Comparison of ENCODE assay signal across 8 cellular contexts in genomic region chr20:44521484-44522481, GRCh38. TPM values are rescaled to one million over a fixed set of nuclear protein-coding genes. Genes with fewer than 3 reads are reported as not detected.
A peak's percentile ranks its signal among the peaks of the same experiment; 100 is the strongest.
DNase-seq lines count a peak whose midpoint lies in the region; ATAC-seq and TF ChIP-seq lines count a peak whose summit lies in the region.

Gene SERINC3, minus strand, starts transcription at chr20:44522070. Its CDS starts 119 bp downstream, at chr20:44521951.

- H3K9me3 ChIP-seq in neuron (ENCODE audit: low read length) (no peaks in the 10 kb centered on the region), subcutaneous abdominal adipose tissue (ENCODE audit: control insufficient read depth in 5 of 5, low read length in 5 of 5) (no peaks in the 10 kb centered on the region)

- H3K36me3 ChIP-seq in neuron (ENCODE audit: insufficient read depth, low read length) = no peaks in the 10 kb centered on the region
- no peaks in the 10 kb centered on the region for H3K36me3 ChIP-seq in subcutaneous abdominal adipose tissue (ENCODE audit: control insufficient read depth in 5 of 5, insufficient read depth in 5 of 5, low read length in 5 of 5)

- DNase-seq in GM03348 (ENCODE audit: low spot score) = peak; percentile 97
- DNase-seq in HEK293T (ENCODE audit: extremely low spot score) = peak; percentile 94
- peak; percentile 91 for DNase-seq in MV-4-11 (lab: John Stamatoyannopoulos, UW)
- peak; percentile 94 for DNase-seq in SK-MEL-5 (ENCODE audit: low read depth, low spot score)
- DNase-seq in activated naive CD4-positive, alpha-beta T cell treated with Interleukin-2 at 50 U/mL for 16 hours = peak; percentile 97
- DNase-seq in foreskin keratinocyte = peak; percentile 84 to 93

- in situ Hi-C loops in SK-MEL-5 (cut with HindIII; ENCODE audit: low pct_unique_long_range_greater_than_20kb, low sequenced_read_pairs) = no loop called here

- H3K4me3 ChIP-seq in neuron (ENCODE audit: low read length) = peak within 1 kb of the TSS; percentile 90
- H3K4me3 ChIP-seq in subcutaneous abdominal adipose tissue (ENCODE audit: low read depth in 1 of 5, low read length in 5 of 5) = peak within 1 kb of the TSS; percentile 89 to 98 (median 97)

- CTCF ChIA-PET in HEK293T (lab: Yijun Ruan, JAX) = interaction anchor here (0.7 kb wide), 1 partner anchor 88 kb away, joined by 3 read pairs; no protein-coding TSS in a partner anchor

- H3K27me3 ChIP-seq in foreskin keratinocyte (no peaks in the 10 kb centered on the region), neuron (ENCODE audit: insufficient read depth, low read length) (no peaks in the 10 kb centered on the region), subcutaneous abdominal adipose tissue (ENCODE audit: control insufficient read depth in 5 of 5, insufficient read depth in 4 of 5, low read length in 5 of 5) (peaks cover 0 to 4% (median 0%) of the 10 kb centered on the region in 5 donors)

- peak; percentile 50 for TF ChIP-seq CTCF in foreskin keratinocyte (conservative IDR thresholded peaks at IDR 0.05)

- POLR2A ChIA-PET in HEK293T (lab: Yijun Ruan, JAX) = interaction anchor here (0.6 to 2.0 kb wide), 11 partner anchors 9 to 70 kb away, joined by 3 to 9 read pairs (median 4); partner anchors contain the start of gene TTPAL

- H3K27ac ChIP-seq in foreskin keratinocyte = peak within 1 kb of the TSS; percentile 100
- peak within 1 kb of the TSS; percentile 97 for H3K27ac ChIP-seq in subcutaneous abdominal adipose tissue (ENCODE audit: low read depth, low read length)

- peak within 1 kb of the TSS; percentile 79 for H2AFZ ChIP-seq in neuron (ENCODE audit: low read depth, low read length)

- peaks cover 23% of the 10 kb centered on the region for H3K4me1 ChIP-seq in foreskin keratinocyte
- H3K4me1 ChIP-seq in neuron (ENCODE audit: insufficient read depth, low read length) = peaks cover 16% of the 10 kb centered on the region
- H3K4me1 ChIP-seq in subcutaneous abdominal adipose tissue (ENCODE audit: control insufficient read depth in 5 of 5, insufficient read depth in 5 of 5, low read length in 5 of 5) = peaks cover 8 to 44% (median 41%) of the 10 kb centered on the region in 5 donors

- ATAC-seq in foreskin keratinocyte = peak; percentile 96

- peak within 1 kb of the TSS; percentile 87 to 99 (median 95) for H3K9ac ChIP-seq in subcutaneous abdominal adipose tissue (ENCODE audit: low read length in 5 of 5)

TF ChIP-seq in HEK293T, 16 proteins besides CTCF, POLR2A, EP300 and RAD21:
- TF ChIP-seq, protein P1, sequence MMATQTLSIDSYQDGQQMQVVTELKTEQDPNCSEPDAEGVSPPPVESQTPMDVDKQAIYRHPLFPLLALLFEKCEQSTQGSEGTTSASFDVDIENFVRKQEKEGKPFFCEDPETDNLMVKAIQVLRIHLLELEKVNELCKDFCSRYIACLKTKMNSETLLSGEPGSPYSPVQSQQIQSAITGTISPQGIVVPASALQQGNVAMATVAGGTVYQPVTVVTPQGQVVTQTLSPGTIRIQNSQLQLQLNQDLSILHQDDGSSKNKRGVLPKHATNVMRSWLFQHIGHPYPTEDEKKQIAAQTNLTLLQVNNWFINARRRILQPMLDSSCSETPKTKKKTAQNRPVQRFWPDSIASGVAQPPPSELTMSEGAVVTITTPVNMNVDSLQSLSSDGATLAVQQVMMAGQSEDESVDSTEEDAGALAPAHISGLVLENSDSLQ (IDR thresholded peaks at IDR 0.05) = peak; percentile 70
- TF ChIP-seq FOXK2 (IDR thresholded peaks at IDR 0.05) (peak; percentile 81), FOXM1 (IDR thresholded peaks at IDR 0.05; ENCODE audit: borderline replicate concordance) (no peak), FOXA1 (IDR thresholded peaks at IDR 0.05) (no peak), LEF1 (IDR thresholded peaks at IDR 0.05; ENCODE audit: borderline replicate concordance) (no peak), SP1 (IDR thresholded peaks at IDR 0.05) (no peak; the same call in 1 of the 2 replicates), L3MBTL2 (conservative IDR thresholded peaks at IDR 0.05) (no peak), BHLHE40 (IDR thresholded peaks at IDR 0.05; ENCODE audit: borderline replicate concordance) (no peak), SUZ12 (IDR thresholded peaks at IDR 0.05) (no peak), HDGF (IDR thresholded peaks at IDR 0.05; ENCODE audit: borderline replicate concordance) (peak; percentile 19; the same call in 1 of the 2 replicates)

RNA-seq across cellular contexts. Expression of gene SERINC3, which starts in this region (rescaled TPM):
- 97.1 and 110 TPM in 2 replicates for total RNA-seq in SK-MEL-5 (2014; rRNA removed; shearing (Covaris generic))
- 133 and 160 TPM in 2 replicates for polyA plus RNA-seq in SK-MEL-5 (2015; cell fraction: cytosol; rRNA removed)
- polyA plus RNA-seq in SK-MEL-5 (2015; cell fraction: nucleus; rRNA removed) = 103 and 104 TPM in 2 replicates
- total RNA-seq in foreskin keratinocyte = 54.8 and 69.2 TPM in 2 replicates
- 26.3 and 27.6 TPM in 2 replicates for polyA plus RNA-seq in foreskin keratinocyte

Comparison
In these comparisons a context has a peak if more than half of its experiments do, and no peak if none do; other contexts are left out.
1. Peak in every context shown above with its lines: DNase-seq, ATAC-seq, H3K4me3 ChIP-seq and H3K27ac ChIP-seq.